ENCODE assay signal across 14 cellular contexts in the genomic region with DNA sequence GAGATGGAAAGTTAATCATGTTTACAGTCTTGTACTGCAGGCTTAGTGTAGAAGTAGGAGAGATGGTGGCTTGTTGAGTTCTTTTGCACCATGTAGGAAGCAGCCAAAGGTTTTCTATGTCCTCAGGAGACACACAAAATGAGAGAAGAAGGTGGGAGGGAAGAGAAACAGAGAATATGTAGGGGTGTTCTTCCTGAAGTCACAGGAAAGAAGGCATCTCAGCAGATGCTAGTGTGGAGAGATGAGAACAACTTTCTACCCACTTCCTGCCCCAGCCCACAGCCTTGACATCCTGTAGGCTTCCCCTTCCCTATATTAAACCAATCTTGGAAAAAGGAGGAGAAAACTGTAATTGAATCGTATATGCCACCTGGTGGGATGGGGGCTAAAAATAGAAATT.
DNase-seq lines count a peak whose midpoint lies in the region; ATAC-seq lines count a peak whose summit lies in the region.
"Had no signal": no experiment of that assay in that cellular context is flagged by ENCODE, and none has a peak within 500 bp of the region (broad histone marks: within the 10 kb centered on the region; RNA-seq: fewer than 3 reads in every experiment).

No MANE protein-coding gene starts in this region.

- H3K79me2 ChIP-seq in Karpas-422 (ENCODE audit: low read length) = no peaks in the 10 kb centered on the region

- ATAC-seq in GM18861 (IDR thresholded peaks at IDR 0.05; ENCODE audit: unreplicated experiment) = peak; percentile 49
- ATAC-seq in HG02610 (IDR thresholded peaks at IDR 0.05; ENCODE audit: unreplicated experiment) = peak; percentile 64

- H3K27ac ChIP-seq in BLaER1 treated with 17β-estradiol and CSF1 and Interleukin-3, amounts not matched to agents 10 nM and 100 nM = peak overlapping the region in 10 of 11 experiments; percentile 6 to 73 (median 51); a peak in 16 of 22 replicates
- H3K27ac ChIP-seq in Karpas-422 (ENCODE audit: low read length) = no peak overlapping the region
- H3K27ac ChIP-seq: C4-2B, HL-60 had no signal

- H3K36me3 ChIP-seq in BLaER1 treated with 17β-estradiol and CSF1 and Interleukin-3, amounts not matched to agents 10 nM and 100 nM = peaks cover 0 to 32% (median 4%) of the 10 kb centered on the region in 11 experiments; a peak in 6 of 22 replicates
- H3K36me3 ChIP-seq in Karpas-422 (ENCODE audit: insufficient read depth, low read length) = no peaks in the 10 kb centered on the region

- H3K9ac ChIP-seq in BLaER1 treated with 17β-estradiol and CSF1 and Interleukin-3, amounts not matched to agents 10 nM and 100 nM = peak overlapping the region in 2 of 11 experiments; percentile 23 to 31; a peak in 3 of 22 replicates
- no peak overlapping the region for H3K9ac ChIP-seq in Karpas-422 (ENCODE audit: low read length)

- H3K4me3 ChIP-seq in BLaER1 treated with 17β-estradiol and CSF1 and Interleukin-3, amounts not matched to agents 10 nM and 100 nM = peak overlapping the region in 2 of 10 experiments; percentile 4 to 8; a peak in 2 of 20 replicates
- no peak overlapping the region for H3K4me3 ChIP-seq in Karpas-422 (ENCODE audit: low read length)

- no peaks in the 10 kb centered on the region for H4K20me1 ChIP-seq in BLaER1 treated with 17β-estradiol and CSF1 and Interleukin-3, amounts not matched to agents 10 nM and 100 nM
- H4K20me1 ChIP-seq in Karpas-422 (ENCODE audit: insufficient read depth, low read depth, low read length) = no peaks in the 10 kb centered on the region

- DNase-seq in Karpas-422 = no peak
- no peak for DNase-seq in NCI-H1694 treated with DMSO at 0.1 percent for 48 hours (lab: John Stamatoyannopoulos, UW)
- DNase-seq in OCI-M2 (lab: John Stamatoyannopoulos, UW; ENCODE audit: unreplicated experiment) = no peak
- DNase-seq in AML-193 (lab: John Stamatoyannopoulos, UW) = no peak
- no peak for DNase-seq in NCI-H2107 treated with DMSO at 0.1 percent for 48 hours (lab: John Stamatoyannopoulos, UW; ENCODE audit: unreplicated experiment)
- DNase-seq: activated CD8-positive, alpha-beta memory T cell treated with anti-CD3 and anti-CD28 coated beads, Interleukin-2, amount 50 U/mL, for 4 hours; NCI-H1105; NK-92 treated with Interleukin-12 subunit alpha and Interleukin-12 subunit beta, amount 100 ng/mL, for 24 hours; T-helper 1 cell had no signal

- H3K9me3 ChIP-seq in BLaER1 treated with 17β-estradiol and CSF1 and Interleukin-3, amounts not matched to agents 10 nM and 100 nM (replicated peaks in 1 of 11) = peaks cover 0 to 46% (median 41%) of the 10 kb centered on the region in 11 experiments; a peak in 21 of 22 replicates
- no peaks in the 10 kb centered on the region for H3K9me3 ChIP-seq in Karpas-422 (ENCODE audit: low read length)

- H2AFZ ChIP-seq in Karpas-422 (ENCODE audit: low read length) = peak overlapping the region; percentile 11

- no peaks in the 10 kb centered on the region for H3K9me2 ChIP-seq in Karpas-422 (replicated peaks; ENCODE audit: insufficient read depth, low read length)

- H3K4me1 ChIP-seq in BLaER1 treated with 17β-estradiol and CSF1 and Interleukin-3, amounts not matched to agents 10 nM and 100 nM = peaks cover 22 to 27% (median 25%) of the 10 kb centered on the region in 10 experiments
- H3K4me1 ChIP-seq in Karpas-422 (ENCODE audit: low read length) = peaks cover 30% of the 10 kb centered on the region

- H3K4me2 ChIP-seq in BLaER1 treated with 17β-estradiol and CSF1 and Interleukin-3, amounts not matched to agents 10 nM and 100 nM = peak overlapping the region; percentile 56 to 87 (median 75)
- H3K4me2 ChIP-seq in Karpas-422 (ENCODE audit: low read depth, low read length, poor library complexity, severe bottlenecking) = peak overlapping the region; percentile 45

- no peaks in the 10 kb centered on the region for H3K27me3 ChIP-seq in BLaER1 treated with 17β-estradiol and CSF1 and Interleukin-3, amounts not matched to agents 10 nM and 100 nM
- H3K27me3 ChIP-seq in Karpas-422 (ENCODE audit: low read length) = no peaks in the 10 kb centered on the region; the same call in 1 of the 2 replicates
